ENCODE assay signal across 8 cellular contexts in genomic region chr2:167862787-167863186, GRCh38.
DNase-seq lines count a peak whose midpoint lies in the region; ATAC-seq and TF ChIP-seq lines count a peak whose summit lies in the region.

No MANE protein-coding gene starts in this region.

- no peak overlapping the region for H3K27ac ChIP-seq in coronary artery
- no peak overlapping the region for H3K27ac ChIP-seq in colonic mucosa

- ATAC-seq in GM18508 (IDR thresholded peaks at IDR 0.05; ENCODE audit: insufficient read depth, unreplicated experiment) (peak; percentile 79), GM21723 (IDR thresholded peaks at IDR 0.05; ENCODE audit: unreplicated experiment) (peak; percentile 69)

- no peak overlapping the region for H3K4me3 ChIP-seq in epithelial cell of esophagus (ENCODE audit: low read length)
- H3K4me3 ChIP-seq in coronary artery: no peak overlapping the region
- no peak overlapping the region for H3K4me3 ChIP-seq in colonic mucosa

- H3K36me3 ChIP-seq in colonic mucosa: no peaks in the 10 kb centered on the region

- intact Hi-C loops in colonic mucosa (cut with DNase I): no loop called here

- H3K9me3 ChIP-seq in colonic mucosa: no peaks in the 10 kb centered on the region

- no peak overlapping the region for H3K9ac ChIP-seq in colonic mucosa (ENCODE audit: low read depth in 2 of 2, low read length in 2 of 2)

- no peaks in the 10 kb centered on the region for H3K4me1 ChIP-seq in colonic mucosa

- DNase-seq in HPDE6-E6E7 (ENCODE audit: extremely low spot score) (peak; percentile 16), epithelial cell of esophagus (ENCODE audit: low read depth) (peak; percentile 60), NCI-H1417 treated with DMSO at 0.1 percent for 48 hours (lab: John Stamatoyannopoulos, UW) (no peak), pons (ENCODE audit: low spot score) (no peak), coronary artery (ENCODE audit: low spot score) (no peak), colonic mucosa (no peak)

- no peak for TF ChIP-seq CTCF in epithelial cell of esophagus (IDR thresholded peaks at IDR 0.05; ENCODE audit: insufficient read depth, low read depth, low read length, missing control alignments)
- no peak for TF ChIP-seq CTCF in coronary artery (IDR thresholded peaks at IDR 0.05)
- TF ChIP-seq CTCF in colonic mucosa (IDR thresholded peaks at IDR 0.05): no peak

- H3K27me3 ChIP-seq in colonic mucosa: no peaks in the 10 kb centered on the region

Comparison
In these comparisons a context has a peak if more than half of its experiments do, and no peak if none do; other contexts are left out.
1. DNase-seq: peak in HPDE6-E6E7 (single experiment) and epithelial cell of esophagus (single experiment); none in NCI-H1417 treated with DMSO at 0.1 percent for 48 hours (single experiment), pons (single experiment), coronary artery (single experiment) and colonic mucosa (single experiment).